8 cellular contexts compared by ENCODE assay signal in the genomic region with DNA sequence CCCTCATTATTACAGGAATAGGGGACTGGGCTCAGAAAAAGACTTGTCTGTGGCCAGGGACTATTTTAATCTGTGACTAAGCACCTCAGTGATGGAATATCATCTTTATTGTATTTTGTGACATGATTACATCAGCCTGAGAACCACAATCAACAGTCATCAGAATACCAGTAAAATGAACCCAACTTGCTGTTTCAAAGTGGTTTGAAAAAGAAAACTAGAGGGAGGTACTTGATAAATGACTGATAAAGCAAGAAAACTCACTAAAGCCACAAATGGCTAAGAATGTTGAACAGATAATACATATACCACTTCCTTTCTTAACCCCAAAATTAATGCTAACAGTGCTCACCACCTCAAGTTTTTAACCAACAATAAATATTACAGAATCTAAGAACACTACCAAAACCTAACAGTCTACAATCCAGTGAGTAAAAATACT.
DNase-seq lines count a peak whose midpoint lies in the region; ATAC-seq and TF ChIP-seq lines count a peak whose summit lies in the region.

No MANE protein-coding gene starts in this region.

- POLR2A ChIA-PET in HEK293T (lab: Yijun Ruan, JAX), result no interaction called here

- H3K27ac ChIP-seq in SJSA1, result peak overlapping the region; percentile 29; the same call in 1 of the 2 replicates

- H3K4me1 ChIP-seq in SJSA1 (replicated peaks), result peaks cover 26% of the 10 kb centered on the region

- no peaks in the 10 kb centered on the region for H3K36me3 ChIP-seq in SJSA1

- H3K9me3 ChIP-seq in SJSA1 (replicated peaks), result no peaks in the 10 kb centered on the region

- DNase-seq in SJSA1 (ENCODE audit: low read depth in 1 of 2, low spot score in 2 of 2), result peak in 1 of 2 experiments; percentile 20
- DNase-seq in kidney glomerular epithelial cell (lab: John Stamatoyannopoulos, UW), result peak; percentile 43
- DNase-seq in activated CD4-positive, CD25-positive, alpha-beta regulatory T cell treated with anti-CD3 and anti-CD28 coated beads, Interleukin-2, amount 50 U/mL, for 72 hours, result no peak
- DNase-seq in epidermal melanocyte (ENCODE audit: insufficient read length, low spot score), result no peak
- no peak for DNase-seq in HEK293T (ENCODE audit: extremely low spot score)
- no peak for DNase-seq in iPS-NIHi7 (ENCODE audit: extremely low spot score)

- CTCF ChIA-PET in HEK293T (lab: Yijun Ruan, JAX), result no interaction called here

- no peaks in the 10 kb centered on the region for H3K27me3 ChIP-seq in SJSA1 (replicated peaks)

- no peak overlapping the region for H3K4me3 ChIP-seq in SJSA1

- peak; percentile 43 for ATAC-seq in GM18508 (IDR thresholded peaks at IDR 0.05; ENCODE audit: insufficient read depth, unreplicated experiment)
- ATAC-seq in HG02840 (IDR thresholded peaks at IDR 0.05; ENCODE audit: low FRiP score, unreplicated experiment), result peak; percentile 67

TF ChIP-seq in HEK293T, 16 proteins besides CTCF, POLR2A, EP300 and RAD21:
- TF ChIP-seq FOXA1 (IDR thresholded peaks at IDR 0.05) (no peak), ZNF384 (IDR thresholded peaks at IDR 0.05) (no peak), FOXM1 (IDR thresholded peaks at IDR 0.05; ENCODE audit: borderline replicate concordance) (no peak), NFRKB (IDR thresholded peaks at IDR 0.05) (no peak), FOXK2 (IDR thresholded peaks at IDR 0.05) (no peak), TARDBP (IDR thresholded peaks at IDR 0.05) (no peak), SP1 (IDR thresholded peaks at IDR 0.05) (no peak), BHLHE40 (IDR thresholded peaks at IDR 0.05; ENCODE audit: borderline replicate concordance) (no peak), L3MBTL2 (conservative IDR thresholded peaks at IDR 0.05) (no peak), CTBP1 (IDR thresholded peaks at IDR 0.05; ENCODE audit: borderline replicate concordance) (no peak), ELF4 (IDR thresholded peaks at IDR 0.05) (no peak), LEF1 (IDR thresholded peaks at IDR 0.05; ENCODE audit: borderline replicate concordance) (no peak), ARNT (IDR thresholded peaks at IDR 0.05) (no peak), SUZ12 (IDR thresholded peaks at IDR 0.05) (no peak), HDGF (IDR thresholded peaks at IDR 0.05; ENCODE audit: borderline replicate concordance) (no peak)
- TF ChIP-seq, protein P1, sequence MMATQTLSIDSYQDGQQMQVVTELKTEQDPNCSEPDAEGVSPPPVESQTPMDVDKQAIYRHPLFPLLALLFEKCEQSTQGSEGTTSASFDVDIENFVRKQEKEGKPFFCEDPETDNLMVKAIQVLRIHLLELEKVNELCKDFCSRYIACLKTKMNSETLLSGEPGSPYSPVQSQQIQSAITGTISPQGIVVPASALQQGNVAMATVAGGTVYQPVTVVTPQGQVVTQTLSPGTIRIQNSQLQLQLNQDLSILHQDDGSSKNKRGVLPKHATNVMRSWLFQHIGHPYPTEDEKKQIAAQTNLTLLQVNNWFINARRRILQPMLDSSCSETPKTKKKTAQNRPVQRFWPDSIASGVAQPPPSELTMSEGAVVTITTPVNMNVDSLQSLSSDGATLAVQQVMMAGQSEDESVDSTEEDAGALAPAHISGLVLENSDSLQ (IDR thresholded peaks at IDR 0.05), result no peak
